Comparison of ENCODE assay signal across 33 cellular contexts in genomic region chr4:23844961-23845360, GRCh38. TPM values are rescaled to one million over a fixed set of nuclear protein-coding genes. Genes with fewer than 3 reads are reported as not detected.
"Had no signal": no experiment of that assay in that cellular context is flagged by ENCODE, and none has a peak within 500 bp of the region (broad histone marks: within the 10 kb centered on the region; RNA-seq: fewer than 3 reads in every experiment).

No MANE protein-coding gene starts in this region.

- H3K27me3 Mint-ChIP-seq: activated B cell treated with CpG ODN at 0.5 μM for 24 hours; activated CD8-positive, alpha-beta T cell treated with anti-CD3 and anti-CD28 coated beads for 36 hours; activated naive CD8-positive, alpha-beta T cell; activated T-helper 17 cell treated with anti-CD3 and anti-CD28 coated beads, Interleukin-2, amount 50 U/mL, for 72 hours; T-helper 17 cell had no signal

- ATAC-seq: activated CD4-positive, CD25-positive, alpha-beta regulatory T cell treated with anti-CD3 and anti-CD28 coated beads, Interleukin-2, amount 50 U/mL, for 24 hours; activated CD8-positive, alpha-beta T cell treated with anti-CD3 and anti-CD28 coated beads for 36 hours; activated T-cell treated with anti-CD3 and anti-CD28 coated beads, Interleukin-2, amount 50 U/mL, for 4 hours; activated T-helper 17 cell treated with anti-CD3 and anti-CD28 coated beads, Interleukin-2, amount 50 U/mL, for 72 hours; gastroesophageal sphincter; T-helper 17 cell had no signal

- H3K36me3 Mint-ChIP-seq: activated naive CD8-positive, alpha-beta T cell had no signal

- H3K9me3 Mint-ChIP-seq: activated T-cell treated with anti-CD3 and anti-CD28 coated beads, Interleukin-2, amount 50 U/mL, for 4 hours; T-helper 2 cell treated with Interferon-gamma antibody and Interleukin-4, amounts not matched to agents 5 μg/mL and 100 μg/mL, for 36 hours had no signal

- H3K4me3 Mint-ChIP-seq: activated B cell treated with CpG ODN at 0.5 μM for 24 hours; activated CD8-positive, alpha-beta T cell treated with anti-CD3 and anti-CD28 coated beads for 36 hours; activated naive CD8-positive, alpha-beta T cell; activated T-cell treated with anti-CD3 and anti-CD28 coated beads, Interleukin-2, amount 50 U/mL, for 4 hours; activated T-helper 17 cell treated with anti-CD3 and anti-CD28 coated beads, Interleukin-2, amount 50 U/mL, for 72 hours; T-helper 17 cell; T-helper 2 cell treated with Interferon-gamma antibody and Interleukin-4, amounts not matched to agents 5 μg/mL and 100 μg/mL, for 36 hours had no signal

- H3K27ac ChIP-seq: brain microvascular endothelial cell, colonic mucosa, epithelial cell of prostate, esophagus squamous epithelium, gastroesophageal sphincter, WERI-Rb-1 had no signal

- H3K4me1 ChIP-seq: colonic mucosa, esophagus squamous epithelium, gastroesophageal sphincter had no signal

- H3K27me3 ChIP-seq: brain microvascular endothelial cell, colonic mucosa, esophagus squamous epithelium, gastroesophageal sphincter had no signal

- FAIRE-seq: astrocyte, bronchial epithelial cell, endothelial cell of umbilical vein had no signal

- H3K9me3 ChIP-seq: colonic mucosa, esophagus squamous epithelium, gastroesophageal sphincter had no signal

- H3K4me1 Mint-ChIP-seq: activated B cell treated with CpG ODN at 0.5 μM for 24 hours; activated T-helper 17 cell treated with anti-CD3 and anti-CD28 coated beads, Interleukin-2, amount 50 U/mL, for 72 hours; T-helper 17 cell had no signal

- H3K27ac Mint-ChIP-seq: activated B cell treated with CpG ODN at 0.5 μM for 24 hours; activated CD8-positive, alpha-beta T cell treated with anti-CD3 and anti-CD28 coated beads for 36 hours; activated naive CD8-positive, alpha-beta T cell; activated T-helper 17 cell treated with anti-CD3 and anti-CD28 coated beads, Interleukin-2, amount 50 U/mL, for 72 hours; T-helper 17 cell; T-helper 2 cell treated with Interferon-gamma antibody and Interleukin-4, amounts not matched to agents 5 μg/mL and 100 μg/mL, for 36 hours had no signal

- H3K4me3 ChIP-seq: colonic mucosa, esophagus squamous epithelium, gastroesophageal sphincter had no signal

- DNase-seq: activated B cell treated with CpG ODN at 0.5 μM for 24 hours; activated CD4-positive, alpha-beta T cell treated with anti-CD3 and anti-CD28 coated beads for 48 hours; activated CD4-positive, alpha-beta T cell treated with anti-CD3 and anti-CD28 coated beads, Interleukin-2, amount 50 U/mL, for 1 hour; activated CD4-positive, alpha-beta T cell treated with anti-CD3 and anti-CD28 coated beads, Interleukin-2, amount 50 U/mL, for 48 hours; activated CD8-positive, alpha-beta memory T cell treated with anti-CD3 and anti-CD28 coated beads for 24 hours; activated CD8-positive, alpha-beta T cell treated with anti-CD3 and anti-CD28 coated beads for 36 hours; activated effector memory CD4-positive, alpha-beta T cell treated with Interleukin-2 at 50 U/mL for 16 hours; activated gamma-delta T cell treated with Interleukin-2 at 50 U/mL for 16 hours; activated naive CD4-positive, alpha-beta T cell treated with anti-CD3 and anti-CD28 coated beads, Interleukin-2, amount 50 U/mL, for 16 hours; activated naive CD4-positive, alpha-beta T cell treated with Interleukin-2 at 50 U/mL for 16 hours; activated T-cell treated with anti-CD3 and anti-CD28 coated beads, Interleukin-2, amount 50 U/mL, for 4 hours; amniotic stem cell; anterior cingulate cortex; brain microvascular endothelial cell; central memory CD4-positive, alpha-beta T cell; cerebellar nuclear complex; colonic mucosa; effector CD8-positive, alpha-beta T cell; esophagus squamous epithelium; foreskin melanocyte; T-helper 1 cell; T-helper 17 cell; T1000; WERI-Rb-1 had no signal

- H3K36me3 ChIP-seq: brain microvascular endothelial cell, colonic mucosa, esophagus squamous epithelium, gastroesophageal sphincter, WERI-Rb-1 had no signal

RNA-seq across cellular contexts. Expression of gene PPARGC1A, which starts 44.9 kb away (rescaled TPM):
- total RNA-seq: activated B cell treated with CpG ODN at 0.5 μM for 24 hours; activated CD8-positive, alpha-beta T cell treated with anti-CD3 and anti-CD28 coated beads for 36 hours; activated T-helper 17 cell treated with anti-CD3 and anti-CD28 coated beads, Interleukin-2, amount 50 U/mL, for 72 hours; endothelial cell of umbilical vein; T-helper 17 cell had no signal
- polyA plus RNA-seq: endothelial cell of umbilical vein had no signal
